In the genomic region with DNA sequence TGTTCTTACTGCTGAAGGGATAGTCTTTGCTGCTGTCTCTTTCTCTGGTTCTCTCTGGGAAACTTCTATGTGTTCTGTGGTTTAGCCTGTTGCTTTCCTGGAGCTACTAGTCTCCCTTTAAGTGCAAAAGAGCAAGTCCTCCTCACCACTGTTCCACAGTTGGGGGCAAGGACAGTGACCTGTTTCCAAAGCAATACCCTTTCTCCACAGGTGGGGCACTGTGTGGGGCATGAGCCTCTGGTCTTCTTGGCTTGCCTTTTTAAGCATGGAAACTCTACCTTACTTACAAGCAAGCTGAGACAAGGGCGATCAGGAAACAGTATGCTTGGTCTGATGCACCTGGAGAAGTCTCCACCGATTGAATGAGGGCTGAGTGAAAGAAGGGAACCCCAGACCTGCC, we compare ENCODE assay signal across 1 cellular context.
TF ChIP-seq lines count a peak whose summit lies in the region.

No MANE protein-coding gene starts in this region.

TF ChIP-seq in H1, 55 proteins besides CTCF, POLR2A, EP300 and RAD21 (continued from another document):
- no peak for TF ChIP-seq KDM4A (IDR thresholded peaks at IDR 0.05; ENCODE audit: low read depth, low read length, severe bottlenecking)
